Comparison of ENCODE assay signal across 18 cellular contexts in genomic region chr9:114399381-114399780, GRCh38.
"Had no signal": no experiment of that assay in that cellular context is flagged by ENCODE, and none has a peak within 500 bp of the region (broad histone marks: within the 10 kb centered on the region; RNA-seq: fewer than 3 reads in every experiment).

No MANE protein-coding gene starts in this region.

- H3K4me3 Mint-ChIP-seq: activated B cell treated with CpG ODN at 0.5 μM for 24 hours; activated CD4-positive, alpha-beta memory T cell treated with anti-CD3 and anti-CD28 coated beads, Interleukin-2, amount 10 ng/mL, durations not matched to agents 7 days and 5 days; activated CD8-positive, alpha-beta memory T cell treated with anti-CD3 and anti-CD28 coated beads, Interleukin-2, amount 10 ng/mL, durations not matched to agents 7 days and 5 days; nephron progenitor cell had no signal

- H3K9me3 ChIP-seq: body of pancreas, spleen, thoracic aorta had no signal

- ATAC-seq: activated CD8-positive, alpha-beta memory T cell treated with anti-CD3 and anti-CD28 coated beads, Interleukin-2, amount 10 ng/mL, durations not matched to agents 7 days and 5 days; body of pancreas; left cardiac atrium; stimulated activated naive B cell treated with anti-CD40 and anti-IgM and Interleukin-4, amounts not matched to agents 10 μg/mL and 1 μg/mL and 100 μg/mL, for 72 hours had no signal

- H3K27ac Mint-ChIP-seq: activated B cell treated with CpG ODN at 0.5 μM for 24 hours; activated CD4-positive, alpha-beta memory T cell treated with anti-CD3 and anti-CD28 coated beads, Interleukin-2, amount 10 ng/mL, durations not matched to agents 7 days and 5 days; activated CD8-positive, alpha-beta memory T cell treated with anti-CD3 and anti-CD28 coated beads, Interleukin-2, amount 10 ng/mL, durations not matched to agents 7 days and 5 days; activated naive CD4-positive, alpha-beta T cell treated with anti-CD3 and anti-CD28 coated beads for 36 hours; activated T-helper 2 cell treated with anti-CD3 and anti-CD28 coated beads, Interferon-gamma antibody, Interleukin-2, Interleukin-4, amounts not matched to agents 10 μg/mL and 5 μg/mL and 100 μg/mL, durations not matched to agents 14 hours and 24 hours and 36 hours; nephron progenitor cell; T-helper 2 cell treated with Interferon-gamma antibody and Interleukin-4, amounts not matched to agents 5 μg/mL and 100 μg/mL, for 36 hours had no signal

- DNase-seq: activated B cell treated with CpG ODN at 0.5 μM for 24 hours; activated CD4-positive, alpha-beta memory T cell treated with anti-CD3 and anti-CD28 coated beads, Interleukin-2, amount 10 ng/mL, durations not matched to agents 7 days and 5 days; activated CD4-positive, alpha-beta T cell treated with anti-CD3 and anti-CD28 coated beads for 48 hours; activated CD8-positive, alpha-beta memory T cell treated with anti-CD3 and anti-CD28 coated beads, Interleukin-2, amount 10 ng/mL, durations not matched to agents 7 days and 5 days; activated naive CD4-positive, alpha-beta T cell treated with anti-CD3 and anti-CD28 coated beads for 36 hours; body of pancreas; cerebellar nuclear complex; cortex of kidney; left cardiac atrium; mesendoderm; nephron progenitor cell; nucleus accumbens; spleen; stimulated activated CD4-positive, alpha-beta T cell treated with anti-CD3 and anti-CD28 coated beads, Interleukin-4, amount 100 ng/mL, for 4 hours; stimulated activated naive B cell treated with anti-CD40 and anti-IgM and Interleukin-4, amounts not matched to agents 10 μg/mL and 1 μg/mL and 100 μg/mL, for 72 hours had no signal

- H3K9me3 Mint-ChIP-seq: activated B cell treated with CpG ODN at 0.5 μM for 24 hours; activated CD4-positive, alpha-beta memory T cell treated with anti-CD3 and anti-CD28 coated beads, Interleukin-2, amount 10 ng/mL, durations not matched to agents 7 days and 5 days; activated naive CD4-positive, alpha-beta T cell treated with anti-CD3 and anti-CD28 coated beads for 36 hours; activated T-helper 2 cell treated with anti-CD3 and anti-CD28 coated beads, Interferon-gamma antibody, Interleukin-2, Interleukin-4, amounts not matched to agents 10 μg/mL and 5 μg/mL and 100 μg/mL, durations not matched to agents 14 hours and 24 hours and 36 hours; nephron progenitor cell; stimulated activated naive B cell treated with anti-CD40 and anti-IgM and Interleukin-4, amounts not matched to agents 10 μg/mL and 1 μg/mL and 100 μg/mL, for 72 hours; T-helper 2 cell treated with Interferon-gamma antibody and Interleukin-4, amounts not matched to agents 5 μg/mL and 100 μg/mL, for 36 hours had no signal

- H3K27me3 Mint-ChIP-seq: activated B cell treated with CpG ODN at 0.5 μM for 24 hours; activated CD4-positive, alpha-beta memory T cell treated with anti-CD3 and anti-CD28 coated beads, Interleukin-2, amount 10 ng/mL, durations not matched to agents 7 days and 5 days; activated CD8-positive, alpha-beta memory T cell treated with anti-CD3 and anti-CD28 coated beads, Interleukin-2, amount 10 ng/mL, durations not matched to agents 7 days and 5 days; stimulated activated naive B cell treated with anti-CD40 and anti-IgM and Interleukin-4, amounts not matched to agents 10 μg/mL and 1 μg/mL and 100 μg/mL, for 72 hours had no signal

- H3K36me3 ChIP-seq: thoracic aorta had no signal

- H3K27me3 ChIP-seq: body of pancreas, spleen had no signal

- H3K27ac ChIP-seq: thoracic aorta had no signal
